Comparison of ENCODE assay signal across 8 cellular contexts in genomic region chr12:54281261-54281638, GRCh38. TPM values are rescaled to one million over a fixed set of nuclear protein-coding genes. Genes with fewer than 3 reads are reported as not detected.
DNase-seq lines count a peak whose midpoint lies in the region; FAIRE-seq and TF ChIP-seq lines count a peak whose summit lies in the region.
"Not testable (repeated sequence)": the region's sequence is repeated elsewhere in the genome, so short reads cannot be mapped to it uniquely, and the experiment has no call there.

No MANE protein-coding gene starts in this region.

- H2AFZ ChIP-seq in ACC112 (ENCODE audit: low read length, unreplicated experiment); endothelial cell of umbilical vein (ENCODE audit: low read depth, low read length); smooth muscle cell (ENCODE audit: low read depth): not testable (repeated sequence)

- not testable (repeated sequence) for TF ChIP-seq CTCF in GM12875 (IDR thresholded peaks at IDR 0.05; ENCODE audit: borderline replicate concordance, insufficient read depth, low read depth, low read length); NB4 (IDR thresholded peaks at IDR 0.05; ENCODE audit: low read depth, low read length); endothelial cell of umbilical vein (IDR thresholded peaks at IDR 0.05; ENCODE audit: extremely low read depth in 1 of 2, insufficient read depth in 1 of 2, low read depth in 1 of 2, low read length in 2 of 2); smooth muscle cell (IDR thresholded peaks at IDR 0.05; ENCODE audit: borderline replicate concordance, insufficient read depth, poor library complexity, severe bottlenecking)

- under 1% methylated on average over 10 of the region's 10 CpGs for WGBS in smooth muscle cell (ENCODE audit: low lambda C conversion rate)

- H3K27ac ChIP-seq in ACC112 (ENCODE audit: low read depth, low read length) (peak overlapping the region; percentile 83), angular gyrus (ENCODE audit: low read depth, low read length) (peak overlapping the region; percentile 81), endothelial cell of umbilical vein (ENCODE audit: insufficient read depth, low read depth, low read length) (peak overlapping the region; percentile 88), muscle layer of duodenum (ENCODE audit: low read length) (peak overlapping the region; percentile 98), smooth muscle cell (ENCODE audit: low read depth) (peak overlapping the region; percentile 88)

- not testable (repeated sequence) for H3K27me3 ChIP-seq in ACC112 (ENCODE audit: insufficient read depth, low read length); endothelial cell of umbilical vein (ENCODE audit: control insufficient read depth in 2 of 2, insufficient read depth in 2 of 2, low read length in 2 of 2); muscle layer of duodenum (ENCODE audit: low read depth, low read length); smooth muscle cell (ENCODE audit: low read depth)

- peaks cover 35% of the 10 kb centered on the region for H3F3A ChIP-seq in smooth muscle cell (ENCODE audit: low read depth)

- POLR2A ChIA-PET in endothelial cell of umbilical vein (lab: Charles Lee) = interaction anchor here (1.5 to 3.2 kb wide), 3 partner anchors 21 to 78 kb away, joined by 4 to 29 read pairs (median 11); no protein-coding TSS in a partner anchor

- BruUV-seq in endothelial cell of umbilical vein (replicated peaks; lab: Mats Ljungman, UMichigan) = not testable (repeated sequence)

- not testable (repeated sequence) for H3K9me1 ChIP-seq in endothelial cell of umbilical vein (replicated peaks; ENCODE audit: control insufficient read depth, extremely low read depth, insufficient read depth, low read length)

- H4K20me1 ChIP-seq in endothelial cell of umbilical vein (replicated peaks; ENCODE audit: control insufficient read depth, extremely low read depth, insufficient read depth, low read length) (peaks cover 11% of the 10 kb centered on the region), smooth muscle cell (ENCODE audit: low read depth) (peaks cover 56% of the 10 kb centered on the region)

- dilution Hi-C loops in endothelial cell of umbilical vein (cut with MboI; ENCODE audit: extremely low pct_ligation_motif_present, low sequenced_read_pairs) = not testable (repeated sequence)

- H3K9me3 ChIP-seq in endothelial cell of umbilical vein (replicated peaks; ENCODE audit: control insufficient read depth, insufficient read depth, low read length); muscle layer of duodenum (ENCODE audit: control insufficient read depth in 1 of 2, low read length in 2 of 2); smooth muscle cell (replicated peaks; ENCODE audit: low read depth): not testable (repeated sequence)

- CTCF ChIA-PET in endothelial cell of umbilical vein (lab: Charles Lee) = interaction anchor here (0.7 to 3.7 kb wide), 3 partner anchors 30 to 78 kb away, joined by 3 to 39 read pairs (median 8); partner anchors contain the start of gene COPZ1

- H3K9ac ChIP-seq in endothelial cell of umbilical vein (replicated peaks; ENCODE audit: extremely low read depth, insufficient read depth, low read length) (peak overlapping the region; percentile 84), smooth muscle cell (ENCODE audit: low read depth) (peak overlapping the region; percentile 90)

- H3K4me1 ChIP-seq in ACC112 (ENCODE audit: control insufficient read depth, insufficient read depth, low read length, unreplicated experiment) (peaks cover 34% of the 10 kb centered on the region), endothelial cell of umbilical vein (ENCODE audit: control insufficient read depth, extremely low read depth, insufficient read depth, low read length) (peaks cover 51% of the 10 kb centered on the region), muscle layer of duodenum (ENCODE audit: control insufficient read depth in 1 of 2, insufficient read depth in 2 of 2, low read length in 2 of 2) (peaks cover 34 to 62% of the 10 kb centered on the region in 2 donors), smooth muscle cell (ENCODE audit: low read depth) (peaks cover 36% of the 10 kb centered on the region)

- H3K79me2 ChIP-seq in ACC112 (ENCODE audit: control insufficient read depth, insufficient read depth, low read length, unreplicated experiment) = peaks cover 77% of the 10 kb centered on the region
- H3K79me2 ChIP-seq in endothelial cell of umbilical vein (ENCODE audit: control insufficient read depth, insufficient read depth, low read length) = peaks cover 78% of the 10 kb centered on the region
- H3K79me2 ChIP-seq in smooth muscle cell (ENCODE audit: low read depth) = peaks cover 68% of the 10 kb centered on the region

- FAIRE-seq in endothelial cell of umbilical vein (lab: Jason Lieb, UNC) = not testable (repeated sequence)

- H3K4me2 ChIP-seq in endothelial cell of umbilical vein (ENCODE audit: insufficient read depth, low read length) (peak overlapping the region; percentile 95), smooth muscle cell (peak overlapping the region; percentile 96)

- DNase-seq in NB4 (ENCODE audit: low read depth); endothelial cell of umbilical vein (ENCODE audit: low read depth, low spot score); smooth muscle cell (lab: John Stamatoyannopoulos, UW; ENCODE audit: unreplicated experiment): not testable (repeated sequence)

- TF ChIP-seq POLR2A in NB4 (IDR thresholded peaks at IDR 0.05; ENCODE audit: extremely low read depth, insufficient read length); endothelial cell of umbilical vein (IDR thresholded peaks at IDR 0.05; ENCODE audit: low read depth, low read length): not testable (repeated sequence)

- H3K4me3 ChIP-seq in ACC112 (ENCODE audit: low read depth, low read length) (peak overlapping the region; percentile 93), GM12875 (ENCODE audit: low read depth, low read length) (peak overlapping the region; percentile 83), NB4 (ENCODE audit: low read depth, low read length) (peak overlapping the region; percentile 91), endothelial cell of umbilical vein (replicated peaks in 1 of 3; ENCODE audit: insufficient read depth in 1 of 3, low read depth in 1 of 3, low read length in 3 of 3) (peak overlapping the region; percentile 28 to 71 (median 61)), iPS-11a (ENCODE audit: low read depth, low read length) (peak overlapping the region; percentile 100), muscle layer of duodenum (ENCODE audit: low read depth in 1 of 2, low read length in 2 of 2) (peak overlapping the region; percentile 74 to 94), smooth muscle cell (peak overlapping the region; percentile 74)

- intact Hi-C loops in endothelial cell of umbilical vein (cut with micrococcal nuclease) = loop anchor here (5.0 kb wide), 2 partner anchors 131 to 151 kb away; no protein-coding TSS in a partner anchor

- H3K36me3 ChIP-seq in ACC112 (ENCODE audit: insufficient read depth, low read length) (peaks cover 49% of the 10 kb centered on the region), endothelial cell of umbilical vein (ENCODE audit: control insufficient read depth in 2 of 2, extremely low read depth in 1 of 2, insufficient read depth in 2 of 2, low read length in 2 of 2) (peaks cover 11 to 23% of the 10 kb centered on the region in 2 experiments), muscle layer of duodenum (ENCODE audit: control insufficient read depth in 1 of 2, insufficient read depth in 2 of 2, low read length in 2 of 2) (peaks cover 43 to 54% of the 10 kb centered on the region in 2 donors), smooth muscle cell (ENCODE audit: low read depth) (peaks cover 16% of the 10 kb centered on the region)

RNA-seq across cellular contexts. Expression of gene HNRNPA1, which starts 0.7 kb away (rescaled TPM):
- total RNA-seq in endothelial cell of umbilical vein = 1,437 and 1,470 TPM in 2 replicates
- polyA plus RNA-seq in endothelial cell of umbilical vein = 340 and 566 TPM in 2 replicates
- 1,013 and 1,302 TPM in 2 replicates for polyA plus RNA-seq in endothelial cell of umbilical vein (2011; cell fraction: cytosol; rRNA removed)
- polyA plus RNA-seq in endothelial cell of umbilical vein (2011; cell fraction: nucleus; rRNA removed) = 710 and 849 TPM in 2 replicates
- 1,410 and 1,644 TPM in 2 replicates for polyA plus RNA-seq in endothelial cell of umbilical vein (2012)
- 867 and 877 TPM in 2 replicates for polyA minus RNA-seq in endothelial cell of umbilical vein
- polyA minus RNA-seq in endothelial cell of umbilical vein (2011; cell fraction: cytosol; rRNA and poly(A)+ RNA removed) = 521 TPM
- polyA minus RNA-seq in endothelial cell of umbilical vein (2011; cell fraction: nucleus; rRNA and poly(A)+ RNA removed) = 264 and 350 TPM in 2 replicates
- 378 and 483 TPM in 2 replicates for total RNA-seq in smooth muscle cell
- polyA plus RNA-seq in smooth muscle cell = 440 and 451 TPM in 2 replicates

RNA-seq across cellular contexts. Expression of gene CBX5, which starts 1.3 kb away (rescaled TPM):
- total RNA-seq in endothelial cell of umbilical vein (111 TPM in 2 replicates), smooth muscle cell (58.9 and 67.4 TPM in 2 replicates)
- polyA plus RNA-seq in endothelial cell of umbilical vein (20.4 and 22.8 TPM in 2 replicates), smooth muscle cell (25.0 and 26.1 TPM in 2 replicates)
- polyA plus RNA-seq in endothelial cell of umbilical vein (2011; cell fraction: cytosol; rRNA removed) = 23.7 and 24.8 TPM in 2 replicates
- polyA plus RNA-seq in endothelial cell of umbilical vein (2011; cell fraction: nucleus; rRNA removed) = 19.2 and 29.7 TPM in 2 replicates
- polyA plus RNA-seq in endothelial cell of umbilical vein (2012) = 23.5 and 32.2 TPM in 2 replicates
- 107 and 135 TPM in 2 replicates for polyA minus RNA-seq in endothelial cell of umbilical vein
- 45.5 TPM for polyA minus RNA-seq in endothelial cell of umbilical vein (2011; cell fraction: cytosol; rRNA and poly(A)+ RNA removed)
- 25.4 and 42.8 TPM in 2 replicates for polyA minus RNA-seq in endothelial cell of umbilical vein (2011; cell fraction: nucleus; rRNA and poly(A)+ RNA removed)

RNA-seq across cellular contexts. Expression of gene NFE2, which starts 19.6 kb away (rescaled TPM):
- not detected in 2 replicates for total RNA-seq in endothelial cell of umbilical vein
- not detected in 2 replicates for polyA plus RNA-seq in endothelial cell of umbilical vein
- polyA plus RNA-seq in endothelial cell of umbilical vein (2011; cell fraction: cytosol; rRNA removed) = not detected in 2 replicates
- polyA plus RNA-seq in endothelial cell of umbilical vein (2011; cell fraction: nucleus; rRNA removed) = not detected in 2 replicates
- not detected in 2 replicates for polyA plus RNA-seq in endothelial cell of umbilical vein (2012)
- polyA minus RNA-seq in endothelial cell of umbilical vein = 1.7 and 3.9 TPM in 2 replicates
- 1.6 TPM for polyA minus RNA-seq in endothelial cell of umbilical vein (2011; cell fraction: cytosol; rRNA and poly(A)+ RNA removed)
- polyA minus RNA-seq in endothelial cell of umbilical vein (2011; cell fraction: nucleus; rRNA and poly(A)+ RNA removed) = not detected in 2 replicates
- 0.13 TPM in 1 of 2 replicates, not detected in the other for total RNA-seq in smooth muscle cell
- 0.24 and 1.9 TPM in 2 replicates for polyA plus RNA-seq in smooth muscle cell

RNA-seq across cellular contexts. Expression of gene COPZ1, which starts 43.7 kb away (rescaled TPM):
- total RNA-seq in endothelial cell of umbilical vein = 137 and 143 TPM in 2 replicates
- polyA plus RNA-seq in endothelial cell of umbilical vein = 169 and 174 TPM in 2 replicates
- 179 and 185 TPM in 2 replicates for polyA plus RNA-seq in endothelial cell of umbilical vein (2011; cell fraction: cytosol; rRNA removed)
- 89.4 and 104 TPM in 2 replicates for polyA plus RNA-seq in endothelial cell of umbilical vein (2011; cell fraction: nucleus; rRNA removed)
- 280 and 300 TPM in 2 replicates for polyA plus RNA-seq in endothelial cell of umbilical vein (2012)
- polyA minus RNA-seq in endothelial cell of umbilical vein = 153 and 165 TPM in 2 replicates
- 137 TPM for polyA minus RNA-seq in endothelial cell of umbilical vein (2011; cell fraction: cytosol; rRNA and poly(A)+ RNA removed)
- 37.6 and 48.5 TPM in 2 replicates for polyA minus RNA-seq in endothelial cell of umbilical vein (2011; cell fraction: nucleus; rRNA and poly(A)+ RNA removed)
- total RNA-seq in smooth muscle cell = 147 and 163 TPM in 2 replicates
- 214 and 219 TPM in 2 replicates for polyA plus RNA-seq in smooth muscle cell
